ENCODE assay signal across 8 cellular contexts in the genomic region with DNA sequence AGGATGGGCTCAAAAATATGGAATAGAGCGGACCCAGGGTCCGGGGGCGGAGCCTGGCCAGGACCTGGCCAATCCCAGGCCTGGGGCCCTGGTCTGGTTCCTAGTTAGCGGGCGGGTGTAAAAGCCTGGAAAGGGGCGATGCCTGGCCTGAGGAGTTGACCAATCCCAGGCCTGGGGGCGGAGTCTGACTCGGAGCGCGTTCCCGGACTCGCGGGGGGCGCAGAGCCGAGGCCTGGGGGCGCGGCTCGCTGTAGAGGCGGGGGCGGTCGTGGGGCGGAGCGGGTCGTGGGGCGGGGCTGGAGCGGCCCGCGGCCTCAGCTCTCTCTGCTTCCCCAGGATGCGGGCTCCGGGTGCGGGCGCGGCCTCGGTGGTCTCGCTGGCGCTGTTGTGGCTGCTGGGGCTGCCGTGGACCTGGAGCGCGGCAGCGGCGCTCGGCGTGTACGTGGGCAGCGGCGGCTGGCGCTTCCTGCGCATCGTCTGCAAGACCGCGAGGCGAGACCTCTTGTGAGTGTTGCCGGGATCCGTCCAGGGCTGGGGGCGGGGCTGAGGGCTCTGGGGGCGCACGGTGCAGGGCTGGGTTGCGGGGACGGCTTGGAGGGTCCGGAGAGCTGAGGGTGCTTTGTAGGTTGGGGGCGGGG. TPM values are rescaled to one million over a fixed set of nuclear protein-coding genes. Genes with fewer than 3 reads are reported as not detected.
DNase-seq lines count a peak whose midpoint lies in the region; ATAC-seq and TF ChIP-seq lines count a peak whose summit lies in the region.

A gene (plus strand): TSS at position 321 of the 638 bp plus-strand sequence. CDS start 17 bp downstream, at position 338.

- DNase-seq in BJ (ENCODE audit: low read depth) (peak; percentile 97), GM19240 (ENCODE audit: insufficient read length, low spot score) (peak; percentile 78), NCI-H526 treated with DMSO at 0.1 percent for 48 hours (lab: John Stamatoyannopoulos, UW) (peak; percentile 90), dorsolateral prefrontal cortex (peak; percentile 99 to 100 (median 100))
- peak; percentile 82 to 86 for DNase-seq in activated CD4-positive, alpha-beta T cell treated with anti-CD3 and anti-CD28 coated beads, Interleukin-2, amount 50 U/mL, for 4 hours
- peak; percentile 83 to 84 for DNase-seq in stimulated activated CD4-positive, alpha-beta T cell treated with anti-CD3 and anti-CD28 coated beads, Interleukin-2, amount 100 ng/mL, for 48 hours

- ATAC-seq in HG03457 (IDR thresholded peaks at IDR 0.05; ENCODE audit: unreplicated experiment): peak; percentile 54

- TF ChIP-seq CTCF in BJ (IDR thresholded peaks at IDR 0.05; ENCODE audit: insufficient read depth, low read depth, low read length): no peak
- TF ChIP-seq CTCF in dorsolateral prefrontal cortex (IDR thresholded peaks at IDR 0.05 in 54 of 56, conservative IDR thresholded peaks at IDR 0.05 in 2 of 56; ENCODE audit: low read depth in 1 of 56, partially characterized antibody in 56 of 56): peak in 10 of 56 donors; percentile 7 to 51 (median 16)
- TF ChIP-seq CTCF in liver (IDR thresholded peaks at IDR 0.05; ENCODE audit: low read depth, low read length, missing input control): no peak

- WGBS in liver: under 1% methylated on average over 61 of the region's 61 CpGs

- CTCF ChIA-PET in BJ (lab: Yijun Ruan, JAX): interaction anchor here (0.5 to 3.3 kb wide), 3 partner anchors 10 to 1705 kb away, joined by 3 to 17 read pairs (median 4); no protein-coding TSS in a partner anchor

- H3K4me3 ChIP-seq in BJ (ENCODE audit: low read depth, low read length) (peak within 1 kb of the TSS; percentile 91), dorsolateral prefrontal cortex (peak within 1 kb of the TSS; percentile 65 to 99 (median 86)), liver (ENCODE audit: low read depth in 1 of 3, low read length in 3 of 3) (peak within 1 kb of the TSS; percentile 76 to 93 (median 83))

- intact Hi-C loops in dorsolateral prefrontal cortex (cut with DNase I): loop anchor here (2.0 to 5.0 kb wide), 3 partner anchors 40 to 87 kb away; a partner anchor contains a TSS

- H3K9me3 ChIP-seq in liver (ENCODE audit: control insufficient read depth in 4 of 4, low read length in 3 of 4): no peaks in the 10 kb centered on the region

- H3K36me3 ChIP-seq in BJ (ENCODE audit: control insufficient read depth, insufficient read depth, low read length): no peaks in the 10 kb centered on the region
- no peaks in the 10 kb centered on the region for H3K36me3 ChIP-seq in liver (ENCODE audit: control insufficient read depth in 4 of 4, insufficient read depth in 3 of 4, low read depth in 1 of 4, low read length in 3 of 4)

- POLR2A ChIA-PET in BJ (lab: Charles Lee): interaction anchor here (0.8 kb wide), 1 partner anchor 51 kb away, joined by 3 read pairs; no protein-coding TSS in a partner anchor

- H3K27ac ChIP-seq in dorsolateral prefrontal cortex (peak within 1 kb of the TSS; percentile 49 to 99 (median 89)), liver (ENCODE audit: low read depth in 1 of 2, low read length in 2 of 2) (peak within 1 kb of the TSS; percentile 80 to 95)

- H3K9ac ChIP-seq in liver (ENCODE audit: low read depth in 1 of 2, low read length in 2 of 2): no peak within 1 kb of the TSS

- H3K27me3 ChIP-seq in BJ (ENCODE audit: control insufficient read depth, insufficient read depth, low read length) (no peaks in the 10 kb centered on the region), dorsolateral prefrontal cortex (no peaks in the 10 kb centered on the region), liver (ENCODE audit: control insufficient read depth in 4 of 4, insufficient read depth in 4 of 4, low read length in 3 of 4) (no peaks in the 10 kb centered on the region)

- no peak for TF ChIP-seq RAD21 in liver (IDR thresholded peaks at IDR 0.05)

- H3K4me1 ChIP-seq in liver (ENCODE audit: control insufficient read depth in 4 of 4, insufficient read depth in 4 of 4, low read length in 3 of 4): peaks cover 5 to 14% (median 11%) of the 10 kb centered on the region in 4 donors

TF ChIP-seq in liver, 16 proteins besides CTCF, POLR2A, EP300 and RAD21:
- TF ChIP-seq, protein P1, sequence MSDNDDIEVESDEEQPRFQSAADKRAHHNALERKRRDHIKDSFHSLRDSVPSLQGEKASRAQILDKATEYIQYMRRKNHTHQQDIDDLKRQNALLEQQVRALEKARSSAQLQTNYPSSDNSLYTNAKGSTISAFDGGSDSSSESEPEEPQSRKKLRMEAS (IDR thresholded peaks at IDR 0.05): peak; percentile 57
- TF ChIP-seq RXRA (IDR thresholded peaks at IDR 0.05): peak in 1 of 2 donors; percentile 34
- TF ChIP-seq EGR1 (IDR thresholded peaks at IDR 0.05; ENCODE audit: low read depth in 2 of 2): peak; percentile 55 to 86
- TF ChIP-seq GABPA (IDR thresholded peaks at IDR 0.05 in 1 of 2, conservative IDR thresholded peaks at IDR 0.05 in 1 of 2): peak in 1 of 2 donors; percentile 49
- no peak for TF ChIP-seq TAF1 (conservative IDR thresholded peaks at IDR 0.05)
- TF ChIP-seq SP1 (IDR thresholded peaks at IDR 0.05): peak; percentile 91
- peak; percentile 47 to 61 for TF ChIP-seq HNF4A (conservative IDR thresholded peaks at IDR 0.05)
- no peak for TF ChIP-seq FOXA1 (IDR thresholded peaks at IDR 0.05)

RNA-seq across cellular contexts. Expression of the gene that starts here (rescaled TPM):
- polyA plus RNA-seq in BJ (2011; rRNA removed) (12.0 and 18.8 TPM in 2 replicates), liver (1 to 10 TPM; 2.4 to 4.4 TPM)
- polyA minus RNA-seq in BJ (2011; rRNA and poly(A)+ RNA removed): 8.2 and 11.2 TPM in 2 replicates
- total RNA-seq in dorsolateral prefrontal cortex (10 to 100 TPM; 30.6 to 100.0 (median 53.6) TPM), liver (1 to 10 TPM; 3.5 to 7.4 TPM)

Comparison
In these comparisons a context has a peak if more than half of its experiments do, and no peak if none do; other contexts are left out.
1. Peak in every context shown above with its lines: DNase-seq, ATAC-seq, H3K4me3 ChIP-seq and H3K27ac ChIP-seq.